In the genomic region with DNA sequence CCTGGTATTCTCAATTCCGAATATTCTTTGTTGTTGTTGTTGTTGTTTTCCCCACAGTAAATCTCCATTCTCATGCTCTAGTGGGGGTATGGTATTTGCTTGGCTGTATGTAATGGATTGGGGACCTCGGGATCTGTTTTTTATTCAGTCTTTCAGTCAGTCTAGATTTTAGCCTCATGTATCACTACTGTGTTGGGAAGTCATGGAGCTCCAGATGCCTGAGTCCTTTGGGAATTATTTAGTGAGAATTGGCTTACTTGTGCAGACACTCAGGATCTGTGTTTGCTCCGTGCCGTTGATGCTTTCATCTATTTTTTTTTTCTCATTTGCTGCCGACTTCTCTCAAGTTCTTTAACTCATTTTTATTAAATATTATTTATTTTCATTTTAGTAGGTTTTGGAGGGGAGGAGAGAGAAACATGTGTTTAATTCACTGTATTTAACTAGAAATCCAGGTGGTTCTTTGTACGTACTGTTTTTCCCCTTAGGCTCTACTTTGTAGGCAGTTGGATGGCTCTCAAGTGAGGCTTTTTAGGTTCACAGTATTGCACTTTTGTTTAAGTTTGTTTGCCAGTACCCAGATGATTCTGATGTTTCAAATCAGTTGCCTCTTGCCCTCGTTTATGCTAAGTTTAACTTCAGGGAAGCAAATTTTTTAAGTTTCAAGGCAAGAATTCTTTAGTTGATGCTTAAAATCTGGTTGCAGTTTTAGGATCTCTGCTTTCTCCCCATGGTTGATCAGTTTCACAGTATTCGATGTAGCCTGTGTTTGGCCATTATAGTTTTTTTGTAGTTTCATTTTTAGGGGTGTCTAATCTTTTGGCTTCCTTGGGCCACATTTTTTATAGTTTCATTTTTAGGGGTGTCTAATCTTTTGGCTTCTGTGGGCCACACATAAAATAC, we compare ENCODE assay signal across 2 cellular contexts.
TF ChIP-seq lines count a peak whose summit lies in the region.

No MANE protein-coding gene starts in this region.

TF ChIP-seq in IMR-90, 13 proteins besides CTCF, POLR2A, EP300 and RAD21:
- TF ChIP-seq FOS (IDR thresholded peaks at IDR 0.05; ENCODE audit: low read depth, low read length) = no peak

TF ChIP-seq in K562, 482 proteins besides CTCF, POLR2A, EP300 and RAD21:
- TF ChIP-seq MEF2A (IDR thresholded peaks at IDR 0.05; ENCODE audit: control insufficient read depth, low read depth, low read length) = no peak
